ENCODE assay signal across 23 cellular contexts in genomic region chr12:102963796-102964195, GRCh38. TPM values are rescaled to one million over a fixed set of nuclear protein-coding genes. Genes with fewer than 3 reads are reported as not detected.
"Had no signal": no experiment of that assay in that cellular context is flagged by ENCODE, and none has a peak within 500 bp of the region (broad histone marks: within the 10 kb centered on the region; RNA-seq: fewer than 3 reads in every experiment).

No MANE protein-coding gene starts in this region.

- H3K36me3 Mint-ChIP-seq: activated naive CD4-positive, alpha-beta T cell treated with anti-CD3 and anti-CD28 coated beads, Interleukin-2, amount 50 U/mL, for 24 hours; T-cell had no signal

- H3K9me3 Mint-ChIP-seq: activated CD4-positive, alpha-beta memory T cell treated with anti-CD3 and anti-CD28 coated beads, Interleukin-2, amount 10 ng/mL, durations not matched to agents 7 days and 5 days had no signal

- H3K27ac Mint-ChIP-seq: activated CD4-positive, alpha-beta memory T cell treated with anti-CD3 and anti-CD28 coated beads, Interleukin-2, amount 10 ng/mL, durations not matched to agents 7 days and 5 days; activated CD4-positive, alpha-beta T cell treated with anti-CD3 and anti-CD28 coated beads for 36 hours; activated naive CD4-positive, alpha-beta T cell treated with anti-CD3 and anti-CD28 coated beads, Interleukin-2, amount 50 U/mL, for 24 hours had no signal

- ATAC-seq: activated CD4-positive, alpha-beta T cell treated with anti-CD3 and anti-CD28 coated beads for 36 hours; Panc1; Right ventricle myocardium inferior; T-cell had no signal

- H3K27ac ChIP-seq: SK-N-MC, VCaP had no signal

- DNase-seq: activated CD4-positive, alpha-beta memory T cell treated with anti-CD3 and anti-CD28 coated beads, Interleukin-2, amount 10 ng/mL, durations not matched to agents 7 days and 5 days; activated CD4-positive, alpha-beta T cell treated with anti-CD3 and anti-CD28 coated beads for 36 hours; activated CD4-positive, alpha-beta T cell treated with anti-CD3 and anti-CD28 coated beads, Interleukin-2, amount 50 U/mL, for 1 hour; activated CD8-positive, alpha-beta memory T cell treated with anti-CD3 and anti-CD28 coated beads, Interleukin-2, amount 50 U/mL, for 4 hours; activated naive CD4-positive, alpha-beta T cell; aorta; central memory CD4-positive, alpha-beta T cell; Kasumi-1; NCI-H1930; NCI-H2107; NCI-H69; NK-92 treated with Interleukin-12 subunit alpha and Interleukin-12 subunit beta, amount 100 ng/mL, for 24 hours; OCI-M1; RPMI8226; T-cell had no signal

- H3K4me3 ChIP-seq: SK-N-MC had no signal

- H3K4me3 Mint-ChIP-seq: activated CD4-positive, alpha-beta memory T cell treated with anti-CD3 and anti-CD28 coated beads, Interleukin-2, amount 10 ng/mL, durations not matched to agents 7 days and 5 days; activated CD4-positive, alpha-beta T cell treated with anti-CD3 and anti-CD28 coated beads for 36 hours had no signal

RNA-seq across cellular contexts. Expression of gene ASCL1, which starts 6.3 kb away (rescaled TPM):
- total RNA-seq: activated CD4-positive, alpha-beta memory T cell treated with anti-CD3 and anti-CD28 coated beads, Interleukin-2, amount 10 ng/mL, durations not matched to agents 7 days and 5 days; activated CD4-positive, alpha-beta T cell treated with anti-CD3 and anti-CD28 coated beads for 36 hours; aorta; bronchial epithelial cell; chondrocyte; Right ventricle myocardium inferior; T-cell; T-helper 2 cell treated with Interferon-gamma antibody and Interleukin-4, amounts not matched to agents 100 ng/mL and 5 ng/mL, for 36 hours had no signal

RNA-seq across cellular contexts. Expression of gene PAH, which starts 46.8 kb away (rescaled TPM):
- total RNA-seq: activated CD4-positive, alpha-beta memory T cell treated with anti-CD3 and anti-CD28 coated beads, Interleukin-2, amount 10 ng/mL, durations not matched to agents 7 days and 5 days; activated CD4-positive, alpha-beta T cell treated with anti-CD3 and anti-CD28 coated beads for 36 hours; aorta; bronchial epithelial cell; chondrocyte; Right ventricle myocardium inferior; T-helper 2 cell treated with Interferon-gamma antibody and Interleukin-4, amounts not matched to agents 100 ng/mL and 5 ng/mL, for 36 hours had no signal
